21 cellular contexts compared by ENCODE assay signal in the genomic region with DNA sequence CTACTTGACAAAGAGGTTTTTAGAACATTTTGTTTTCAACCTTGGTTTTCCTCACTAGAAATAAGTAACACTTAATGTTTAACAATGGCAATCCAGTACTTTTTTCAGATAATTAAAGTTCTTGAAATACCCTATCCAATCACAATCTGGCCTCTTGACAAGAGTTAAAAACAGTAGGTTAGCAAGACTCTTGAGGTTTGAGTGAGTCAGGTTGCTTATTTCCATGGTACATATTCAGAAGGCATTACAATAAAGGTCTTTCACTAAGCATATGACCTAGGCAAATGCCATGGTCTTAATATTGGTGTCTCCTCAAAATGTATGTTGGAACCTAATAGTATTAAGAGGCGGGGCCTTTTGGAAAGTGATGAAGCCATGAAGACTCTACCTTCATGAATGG. TPM values are rescaled to one million over a fixed set of nuclear protein-coding genes. Genes with fewer than 3 reads are reported as not detected.
"Had no signal": no experiment of that assay in that cellular context is flagged by ENCODE, and none has a peak within 500 bp of the region (broad histone marks: within the 10 kb centered on the region; RNA-seq: fewer than 3 reads in every experiment).

No MANE protein-coding gene starts in this region.

- ATAC-seq: gastrocnemius medialis, heart left ventricle, left lung had no signal

- H3K4me1 ChIP-seq: breast epithelium, gastrocnemius medialis, uterus had no signal

- H3K27me3 ChIP-seq: breast epithelium, gastrocnemius medialis, heart left ventricle, left lung, transverse colon, uterus had no signal

- H3K4me3 ChIP-seq: breast epithelium, coronary artery, gastrocnemius medialis, heart left ventricle, left lung, transverse colon, uterus had no signal

- H3K36me3 ChIP-seq: breast epithelium, gastrocnemius medialis, heart left ventricle, left lung, transverse colon, uterus had no signal

- DNase-seq: activated B cell treated with CpG ODN at 0.5 μM for 24 hours; activated CD4-positive, alpha-beta memory T cell treated with anti-CD3 and anti-CD28 coated beads for 36 hours; activated CD4-positive, alpha-beta T cell treated with anti-CD3 and anti-CD28 coated beads for 4 hours; activated naive CD4-positive, alpha-beta T cell treated with Interleukin-2 at 50 U/mL for 16 hours; activated T-cell treated with anti-CD3 and anti-CD28 coated beads, Interleukin-2, amount 50 U/mL, for 24 hours; anterior cingulate cortex; gastrocnemius medialis; kidney; left lung; nephron progenitor cell; occipital lobe; posterior cingulate gyrus; retina; stimulated activated naive CD4-positive, alpha-beta T cell; transverse colon; uterus had no signal

- H3K27ac ChIP-seq: breast epithelium, coronary artery, gastrocnemius medialis, left lung, uterus had no signal

- H3K9me3 ChIP-seq: breast epithelium, gastrocnemius medialis, left lung, transverse colon, uterus had no signal

RNA-seq across cellular contexts. Expression of gene SUCNR1, which starts 5.6 kb away (rescaled TPM):
- total RNA-seq: activated B cell treated with CpG ODN at 0.5 μM for 24 hours; activated CD4-positive, alpha-beta memory T cell treated with anti-CD3 and anti-CD28 coated beads for 36 hours; activated T-helper 2 cell treated with anti-CD3 and anti-CD28 coated beads, Interferon-gamma antibody, Interleukin-2, Interleukin-4, amounts not matched to agents 10 μg/mL and 5 μg/mL and 100 μg/mL, durations not matched to agents 14 hours and 24 hours and 36 hours; myocyte had no signal
